Comparison of ENCODE assay signal across 10 cellular contexts in genomic region chr1:110726755-110727154, GRCh38.
DNase-seq lines count a peak whose midpoint lies in the region; ATAC-seq and TF ChIP-seq lines count a peak whose summit lies in the region.
"Had no signal": no experiment of that assay in that cellular context is flagged by ENCODE, and none has a peak within 500 bp of the region (broad histone marks: within the 10 kb centered on the region; RNA-seq: fewer than 3 reads in every experiment).

No MANE protein-coding gene starts in this region.

- H3K9me2 ChIP-seq in DOHH2 (replicated peaks; ENCODE audit: control insufficient read depth, low read length) = no peaks in the 10 kb centered on the region

- peak; percentile 80 for ATAC-seq in HG02973 (IDR thresholded peaks at IDR 0.05; ENCODE audit: unreplicated experiment)
- ATAC-seq in HG03521 (IDR thresholded peaks at IDR 0.05; ENCODE audit: unreplicated experiment) = no peak

- peaks cover 21% of the 10 kb centered on the region for H3F3A ChIP-seq in DOHH2 (ENCODE audit: control insufficient read depth, insufficient read depth)

- TF ChIP-seq CTCF in DOHH2 (IDR thresholded peaks at IDR 0.05; ENCODE audit: low read depth, low read length, poor library complexity, severe bottlenecking) = no peak

- peaks cover 26% of the 10 kb centered on the region for H3K4me1 Mint-ChIP-seq in T-helper 1 cell treated with Interleukin-12 subunit alpha and Interleukin-12 subunit beta and Interleukin-4 antibody, amounts not matched to agents 30 μg/mL and 1 μg/mL, for 36 hours (ENCODE audit: low read depth)

- peak overlapping the region; percentile 21 for H3K27ac Mint-ChIP-seq in T-helper 1 cell treated with Interleukin-12 subunit alpha and Interleukin-12 subunit beta and Interleukin-4 antibody, amounts not matched to agents 30 μg/mL and 1 μg/mL, for 36 hours

- H3K4me3 Mint-ChIP-seq in T-helper 1 cell treated with Interleukin-12 subunit alpha and Interleukin-12 subunit beta and Interleukin-4 antibody, amounts not matched to agents 30 μg/mL and 1 μg/mL, for 36 hours = peak overlapping the region; percentile 65

- no peaks in the 10 kb centered on the region for H4K20me1 ChIP-seq in DOHH2 (ENCODE audit: control insufficient read depth, insufficient read depth, low read depth, low read length)

- peak overlapping the region; percentile 76 for H3K27ac ChIP-seq in DOHH2 (ENCODE audit: low read depth, low read length)
- H3K27ac ChIP-seq: neutrophil, SJCRH30 had no signal

- H3K36me3 Mint-ChIP-seq in T-helper 1 cell treated with Interleukin-12 subunit alpha and Interleukin-12 subunit beta and Interleukin-4 antibody, amounts not matched to agents 30 μg/mL and 1 μg/mL, for 36 hours (ENCODE audit: low read depth) = no peaks in the 10 kb centered on the region

- DNase-seq in GM19240 (ENCODE audit: insufficient read length, low spot score) (peak; percentile 55), globus pallidus (ENCODE audit: low spot score) (no peak), ACHN (no peak), NCI-H1930 (lab: John Stamatoyannopoulos, UW) (no peak)
- DNase-seq: SJCRH30 had no signal

- H3K27me3 Mint-ChIP-seq in T-helper 1 cell treated with Interleukin-12 subunit alpha and Interleukin-12 subunit beta and Interleukin-4 antibody, amounts not matched to agents 30 μg/mL and 1 μg/mL, for 36 hours (ENCODE audit: low read depth) = no peaks in the 10 kb centered on the region

- in situ Hi-C loops in ACHN (cut with HindIII; ENCODE audit: low pct_ligation_motif_present, low pct_unique_long_range_greater_than_20kb, low sequenced_read_pairs) = no loop called here

- peak overlapping the region; percentile 96 for H3K4me2 ChIP-seq in DOHH2 (ENCODE audit: low read length)

- H3K79me2 ChIP-seq in DOHH2 (ENCODE audit: control insufficient read depth, low read length) = no peaks in the 10 kb centered on the region

- H3K4me3 ChIP-seq in DOHH2 (ENCODE audit: low read length) = peak overlapping the region; percentile 71
- H3K4me3 ChIP-seq: SJCRH30 had no signal

- H3K9me3 ChIP-seq in DOHH2 (ENCODE audit: control insufficient read depth, insufficient read depth, low read length) = no peaks in the 10 kb centered on the region
- H3K9me3 ChIP-seq: neutrophil, SJCRH30 had no signal

- no peaks in the 10 kb centered on the region for H3K27me3 ChIP-seq in DOHH2 (ENCODE audit: control insufficient read depth, low read length)

- H3K4me1 ChIP-seq in DOHH2 (ENCODE audit: control insufficient read depth, low read length) = peaks cover 35% of the 10 kb centered on the region
- H3K4me1 ChIP-seq: SJCRH30 had no signal

- H3K36me3 ChIP-seq in DOHH2 (ENCODE audit: control insufficient read depth, low read length) = no peaks in the 10 kb centered on the region
- H3K36me3 ChIP-seq: neutrophil, SJCRH30 had no signal

- H3K9me3 Mint-ChIP-seq in T-helper 1 cell treated with Interleukin-12 subunit alpha and Interleukin-12 subunit beta and Interleukin-4 antibody, amounts not matched to agents 30 μg/mL and 1 μg/mL, for 36 hours = no peaks in the 10 kb centered on the region
